ENCODE assay signal across 10 cellular contexts in the genomic region with DNA sequence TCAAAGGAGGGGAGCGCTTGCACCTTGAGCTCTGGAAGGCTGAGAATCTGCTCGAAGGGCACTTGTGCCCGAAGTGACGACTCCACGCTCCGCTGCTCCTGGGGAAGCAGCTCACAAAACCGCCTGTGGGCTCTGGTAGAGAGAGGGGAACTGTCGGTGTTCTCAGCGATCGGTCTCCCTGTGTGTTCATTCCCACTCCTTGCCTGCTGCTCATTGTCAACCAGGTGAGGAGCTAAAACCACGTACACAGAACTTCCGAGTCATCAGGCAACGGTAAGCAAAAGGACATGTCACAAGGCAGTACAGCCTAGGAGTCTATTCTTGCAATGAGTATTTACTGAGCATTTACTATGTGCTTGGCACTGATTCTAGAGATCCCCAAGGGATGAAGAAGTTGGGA. TPM values are rescaled to one million over a fixed set of nuclear protein-coding genes. Genes with fewer than 3 reads are reported as not detected.
DNase-seq lines count a peak whose midpoint lies in the region; ATAC-seq and TF ChIP-seq lines count a peak whose summit lies in the region.
"Had no signal": no experiment of that assay in that cellular context is flagged by ENCODE, and none has a peak within 500 bp of the region (broad histone marks: within the 10 kb centered on the region; RNA-seq: fewer than 3 reads in every experiment).

No MANE protein-coding gene starts in this region.

- peaks cover 61% of the 10 kb centered on the region for H3K36me3 Mint-ChIP-seq in CD4-positive, alpha-beta T cell (ENCODE audit: low read depth)
- H3K36me3 Mint-ChIP-seq in brain = peaks cover 14% of the 10 kb centered on the region
- H3K36me3 Mint-ChIP-seq in natural killer cell = no peaks in the 10 kb centered on the region

- no peak overlapping the region for H4K5ac ChIP-seq in mesendoderm (ENCODE audit: low read length)

- no peak overlapping the region for H3K56ac ChIP-seq in mesendoderm (ENCODE audit: low read length)

- no peak overlapping the region for H3K4me2 ChIP-seq in mesendoderm (ENCODE audit: low read length)

- H3K27ac Mint-ChIP-seq in CD4-positive, alpha-beta T cell = peak overlapping the region; percentile 99
- H3K27ac Mint-ChIP-seq in brain (peak overlapping the region in 1 of 5 experiments; percentile 36), natural killer cell (peak overlapping the region; percentile 99)

- peaks cover 2% of the 10 kb centered on the region for H3K4me1 ChIP-seq in mesendoderm (ENCODE audit: control insufficient read depth, low read depth, low read length)
- H3K4me1 ChIP-seq in tibial nerve = peaks cover 0 to 41% (median 27%) of the 10 kb centered on the region in 4 donors

- H3K79me1 ChIP-seq in mesendoderm (ENCODE audit: low read length) = no peaks in the 10 kb centered on the region

- no peaks in the 10 kb centered on the region for H3K27me3 Mint-ChIP-seq in CD4-positive, alpha-beta T cell
- H3K27me3 Mint-ChIP-seq in brain (no peaks in the 10 kb centered on the region), natural killer cell (ENCODE audit: low read depth in 2 of 2) (no peaks in the 10 kb centered on the region)

- H3K23ac ChIP-seq in mesendoderm (ENCODE audit: low read length) = no peak overlapping the region

- TF ChIP-seq CTCF in CD4-positive, alpha-beta T cell (IDR thresholded peaks at IDR 0.05) = no peak
- TF ChIP-seq CTCF in brain (conservative IDR thresholded peaks at IDR 0.05) (no peak), natural killer cell (IDR thresholded peaks at IDR 0.05) (no peak), tibial nerve (IDR thresholded peaks at IDR 0.05) (no peak)

- no peak overlapping the region for H2AK5ac ChIP-seq in mesendoderm (ENCODE audit: low read length)

- no peak overlapping the region for H3K18ac ChIP-seq in mesendoderm (ENCODE audit: low read length)

- intact Hi-C loops in CD4-positive, alpha-beta T cell (cut with DNase I, micrococcal nuclease) = loop anchor here (5.0 to 10.0 kb wide), 5 partner anchors 40 to 337 kb away; partner anchors contain the start of genes AP3S2 (in 1 of the 2), IDH2 (in 1 of the 2) and IQGAP1 (in 1 of the 2)
- intact Hi-C loops in natural killer cell (cut with micrococcal nuclease) = loop anchor here (5.0 to 10.0 kb wide), 3 partner anchors 135 to 1623 kb away; partner anchors contain the start of gene SLCO3A1

- H3K4ac ChIP-seq in mesendoderm (ENCODE audit: low read depth, low read length) = no peak overlapping the region

- H3K27ac ChIP-seq in CD4-positive, alpha-beta T cell (ENCODE audit: low read depth, low read length) = peak overlapping the region; percentile 99
- H3K27ac ChIP-seq in mesendoderm (ENCODE audit: low read depth, low read length) (no peak overlapping the region), tibial nerve (peak overlapping the region in 2 of 4 donors; percentile 75 to 96)

- no peak for TF ChIP-seq EP300 in tibial nerve (IDR thresholded peaks at IDR 0.05)

- WGBS in mesendoderm (ENCODE audit: extremely low coverage, insufficient coverage, low lambda C conversion rate) = no CpG with 5 or more reads among the region's 13 CpGs
- 82 to 88% methylated on average over 13 of the region's 13 CpGs for whole genome bisulfite sequencing in tibial nerve, 2 donors

- no peaks in the 10 kb centered on the region for H3K79me2 ChIP-seq in mesendoderm (ENCODE audit: control insufficient read depth, insufficient read depth, low read length)

- CTCF ChIA-PET in CD4-positive, alpha-beta T cell (lab: Charles Lee) = interaction anchor here (0.6 to 1.8 kb wide), 3 partner anchors 11 to 817 kb away, joined by 3 to 4 read pairs (median 3); no protein-coding TSS in a partner anchor

- no peak for ATAC-seq in CD4-positive, alpha-beta T cell (ENCODE audit: poor library complexity)
- ATAC-seq in natural killer cell (no peak), HG02588 (IDR thresholded peaks at IDR 0.05; ENCODE audit: unreplicated experiment) (no peak), GM19395 (IDR thresholded peaks at IDR 0.05; ENCODE audit: unreplicated experiment) (no peak)

- peaks cover 6% of the 10 kb centered on the region for H3K36me3 ChIP-seq in mesendoderm (ENCODE audit: control insufficient read depth, insufficient read depth, low read length)
- peaks cover 0 to 61% (median 3%) of the 10 kb centered on the region in 3 donors for H3K36me3 ChIP-seq in tibial nerve

- H3K9me3 ChIP-seq in CD4-positive, alpha-beta T cell (ENCODE audit: control insufficient read depth, low read length) = no peaks in the 10 kb centered on the region
- H3K9me3 ChIP-seq in tibial nerve = no peaks in the 10 kb centered on the region

- POLR2A ChIA-PET in CD4-positive, alpha-beta T cell (lab: Charles Lee) = interaction anchor here (1.0 to 5.1 kb wide), 11 partner anchors 9 to 308 kb away, joined by 3 to 97 read pairs (median 16); partner anchors contain the start of genes IDH2, IQGAP1, NGRN and SEMA4B

- H3K4me3 Mint-ChIP-seq in CD4-positive, alpha-beta T cell = peak overlapping the region; percentile 93
- H3K4me3 Mint-ChIP-seq in brain (peak overlapping the region; percentile 82 to 93 (median 85)), natural killer cell (peak overlapping the region; percentile 89)

- no peaks in the 10 kb centered on the region for H3K27me3 ChIP-seq in CD4-positive, alpha-beta T cell (ENCODE audit: control insufficient read depth, insufficient read depth, low read length)
- H3K27me3 ChIP-seq in mesendoderm (ENCODE audit: insufficient read depth, low read length, poor library complexity) (no peaks in the 10 kb centered on the region), tibial nerve (no peaks in the 10 kb centered on the region)

- H3K9me3 Mint-ChIP-seq in CD4-positive, alpha-beta T cell = no peaks in the 10 kb centered on the region
- peaks cover 0 to 2% (median 0%) of the 10 kb centered on the region in 5 experiments for H3K9me3 Mint-ChIP-seq in brain
- H3K9me3 Mint-ChIP-seq in natural killer cell = no peaks in the 10 kb centered on the region

- no peak overlapping the region for H3K9ac ChIP-seq in mesendoderm (ENCODE audit: low read length)

- peaks cover 56% of the 10 kb centered on the region for H3K4me1 Mint-ChIP-seq in CD4-positive, alpha-beta T cell (ENCODE audit: low read depth)
- H3K4me1 Mint-ChIP-seq in brain (peaks cover 20% of the 10 kb centered on the region), natural killer cell (peaks cover 44 to 53% of the 10 kb centered on the region in 2 donors)

- no peak overlapping the region for H2BK15ac ChIP-seq in mesendoderm (replicated peaks; ENCODE audit: low read depth)

- no peak overlapping the region for H3K4me3 ChIP-seq in mesendoderm (ENCODE audit: low read length)
- H3K4me3 ChIP-seq in tibial nerve = peak overlapping the region in 2 of 4 donors; percentile 78 to 83

- H4K8ac ChIP-seq in mesendoderm (ENCODE audit: low read depth, low read length) = no peak overlapping the region

- H2BK120ac ChIP-seq in mesendoderm (ENCODE audit: low read depth, low read length) = no peak overlapping the region

- DNase-seq in CD4-positive, alpha-beta T cell = no peak
- DNase-seq in LHCN-M2 (ENCODE audit: low read depth) = peak; percentile 9
- DNase-seq in natural killer cell = no peak
- DNase-seq in mesendoderm = no peak
- no peak for DNase-seq in tibial nerve (ENCODE audit: low spot score in 2 of 2)
- DNase-seq: caudate nucleus, SHP77 had no signal

- no peak overlapping the region for H2BK5ac ChIP-seq in mesendoderm (ENCODE audit: low read length)

- TF ChIP-seq POLR2A in tibial nerve (IDR thresholded peaks at IDR 0.05) = no peak

RNA-seq across cellular contexts. Expression of gene CIB1, which starts 1.5 kb away (rescaled TPM):
- 100 to 1,000 TPM; 279 to 295 TPM for total RNA-seq in CD4-positive, alpha-beta T cell
- 13.7 and 25.8 TPM in 2 replicates for total RNA-seq in LHCN-M2 (2014; rRNA removed)
- 99.7 TPM for polyA plus RNA-seq in LHCN-M2 (2012)
- 40.0 TPM for polyA plus RNA-seq in brain (ENCODE audit: insufficient read depth, low read depth, low replicate concordance)
- 100 to 1,000 TPM; 136 to 209 (median 154) TPM for total RNA-seq in natural killer cell
- 24.0 TPM for polyA plus RNA-seq in mesendoderm (2013, experiment 1 of 2)
- 23.4 TPM for polyA plus RNA-seq in mesendoderm (2013, experiment 2 of 2)
- total RNA-seq in tibial nerve = 10 to 100 TPM; 27.5 to 48.1 (median 37.8) TPM

RNA-seq across cellular contexts. Expression of gene GDPGP1, which starts 1.8 kb away (rescaled TPM):
- total RNA-seq in CD4-positive, alpha-beta T cell = 1 to 10 TPM; 7.5 to 8.3 TPM
- total RNA-seq in LHCN-M2 (2014; rRNA removed) = 4.5 and 4.7 TPM in 2 replicates
- 2.1 TPM for polyA plus RNA-seq in LHCN-M2 (2012)
- polyA plus RNA-seq in brain (ENCODE audit: insufficient read depth, low read depth, low replicate concordance) = 0.76 TPM
- 10 to 100 TPM in 1 of 3 donors, 1 to 10 TPM in 2; 7.8 to 11.1 (median 9.5) TPM for total RNA-seq in natural killer cell
- polyA plus RNA-seq in mesendoderm (2013, experiment 1 of 2) = 1.1 TPM
- polyA plus RNA-seq in mesendoderm (2013, experiment 2 of 2) = 1.1 TPM
- 1 to 10 TPM; 1.4 to 6.9 (median 4.9) TPM for total RNA-seq in tibial nerve

RNA-seq across cellular contexts. Expression of gene TTLL13, which starts 17.2 kb away (rescaled TPM):
- total RNA-seq in CD4-positive, alpha-beta T cell = 1 to 10 TPM in 1 of 2 experiments, under 1 TPM in 1; 0.63 to 1.8 TPM
- total RNA-seq in LHCN-M2 (2014; rRNA removed) = not detected in 2 replicates
- polyA plus RNA-seq in LHCN-M2 (2012) = 0.05 TPM
- polyA plus RNA-seq in brain (ENCODE audit: insufficient read depth, low read depth, low replicate concordance) = not detected
- 1 to 10 TPM in 2 of 3 donors, under 1 TPM in 1; 0.18 to 2.2 (median 1.2) TPM for total RNA-seq in natural killer cell
- not detected for polyA plus RNA-seq in mesendoderm (2013, experiment 1 of 2)
- 0.01 TPM for polyA plus RNA-seq in mesendoderm (2013, experiment 2 of 2)
- under 1 TPM in 1 of 4 donors, not detected in 3; 0.60 TPM for total RNA-seq in tibial nerve

RNA-seq across cellular contexts. Expression of gene SEMA4B, which starts 31.1 kb away (rescaled TPM):
- total RNA-seq in CD4-positive, alpha-beta T cell = 1 to 10 TPM; 8.0 to 9.5 TPM
- total RNA-seq in LHCN-M2 (2014; rRNA removed) = 6.3 and 7.0 TPM in 2 replicates
- 6.1 TPM for polyA plus RNA-seq in LHCN-M2 (2012)
- 24.1 TPM for polyA plus RNA-seq in brain (ENCODE audit: insufficient read depth, low read depth, low replicate concordance)
- 10 to 100 TPM; 13.1 to 28.1 (median 25.0) TPM for total RNA-seq in natural killer cell
- polyA plus RNA-seq in mesendoderm (2013, experiment 1 of 2) = 14.6 TPM
- polyA plus RNA-seq in mesendoderm (2013, experiment 2 of 2) = 14.6 TPM
- 100 to 1,000 TPM in 1 of 4 donors, 10 to 100 TPM in 3; 43.1 to 104 (median 59.0) TPM for total RNA-seq in tibial nerve

RNA-seq across cellular contexts. Expression of gene NGRN, which starts 33.3 kb away (rescaled TPM):
- total RNA-seq in CD4-positive, alpha-beta T cell = 10 to 100 TPM; 55.7 to 58.4 TPM
- total RNA-seq in LHCN-M2 (2014; rRNA removed) (74.1 and 87.5 TPM in 2 replicates), natural killer cell (10 to 100 TPM; 33.4 to 43.5 (median 33.5) TPM), tibial nerve (10 to 100 TPM; 70.1 to 90.0 (median 74.6) TPM)
- 68.6 TPM for polyA plus RNA-seq in LHCN-M2 (2012)
- polyA plus RNA-seq in brain (ENCODE audit: insufficient read depth, low read depth, low replicate concordance) = 189 TPM
- 72.7 TPM for polyA plus RNA-seq in mesendoderm (2013, experiment 1 of 2)
- polyA plus RNA-seq in mesendoderm (2013, experiment 2 of 2) = 73.4 TPM
